Comparison of ENCODE assay signal across 2 cellular contexts in genomic region chr15:55619783-55620182, GRCh38.
TF ChIP-seq lines count a peak whose summit lies in the region.

No MANE protein-coding gene starts in this region.

TF ChIP-seq in GM12878, 131 proteins besides CTCF, POLR2A, EP300 and RAD21:
- TF ChIP-seq FOXK2 (IDR thresholded peaks at IDR 0.05) (no peak), SPI1 (IDR thresholded peaks at IDR 0.05; ENCODE audit: borderline replicate concordance, insufficient read depth, low read depth, low read length) (peak; percentile 7; the same call in 1 of the 2 replicates)

TF ChIP-seq in WTC11, 78 proteins besides CTCF, POLR2A, EP300 and RAD21:
- no peak for TF ChIP-seq ELF4 (CRISPR knock-in tag; IDR thresholded peaks at IDR 0.05; ENCODE audit: low read depth)
- TF ChIP-seq ATF3 (CRISPR knock-in tag; conservative IDR thresholded peaks at IDR 0.05), result no peak
- no peak for TF ChIP-seq ZNF512 (CRISPR knock-in tag; IDR thresholded peaks at IDR 0.05; ENCODE audit: borderline replicate concordance)
- TF ChIP-seq ZBTB43 (CRISPR knock-in tag; IDR thresholded peaks at IDR 0.05), result no peak
- TF ChIP-seq MAX (CRISPR knock-in tag; IDR thresholded peaks at IDR 0.05), result no peak
- TF ChIP-seq ATF2 (CRISPR knock-in tag; IDR thresholded peaks at IDR 0.05; ENCODE audit: borderline replicate concordance, low read depth), result no peak
- TF ChIP-seq TP53 (CRISPR knock-in tag; IDR thresholded peaks at IDR 0.05), result no peak
- no peak for TF ChIP-seq ZNF671 (CRISPR knock-in tag; IDR thresholded peaks at IDR 0.05)
- TF ChIP-seq PREB (CRISPR knock-in tag; IDR thresholded peaks at IDR 0.05; ENCODE audit: borderline replicate concordance), result no peak
- no peak for TF ChIP-seq ZNF423 (CRISPR knock-in tag; IDR thresholded peaks at IDR 0.05)
- TF ChIP-seq MXD4 (CRISPR knock-in tag; IDR thresholded peaks at IDR 0.05; ENCODE audit: borderline replicate concordance), result no peak
- TF ChIP-seq NR1H2 (CRISPR knock-in tag; IDR thresholded peaks at IDR 0.05), result no peak
- TF ChIP-seq HMGXB4 (CRISPR knock-in tag; IDR thresholded peaks at IDR 0.05), result no peak
- TF ChIP-seq ATF1 (CRISPR knock-in tag; IDR thresholded peaks at IDR 0.05), result no peak
- no peak for TF ChIP-seq ESRRA (CRISPR knock-in tag; IDR thresholded peaks at IDR 0.05; ENCODE audit: borderline replicate concordance)
- no peak for TF ChIP-seq ZNF425 (CRISPR knock-in tag; conservative IDR thresholded peaks at IDR 0.05)
